ENCODE assay signal across 2 cellular contexts in the genomic region with DNA sequence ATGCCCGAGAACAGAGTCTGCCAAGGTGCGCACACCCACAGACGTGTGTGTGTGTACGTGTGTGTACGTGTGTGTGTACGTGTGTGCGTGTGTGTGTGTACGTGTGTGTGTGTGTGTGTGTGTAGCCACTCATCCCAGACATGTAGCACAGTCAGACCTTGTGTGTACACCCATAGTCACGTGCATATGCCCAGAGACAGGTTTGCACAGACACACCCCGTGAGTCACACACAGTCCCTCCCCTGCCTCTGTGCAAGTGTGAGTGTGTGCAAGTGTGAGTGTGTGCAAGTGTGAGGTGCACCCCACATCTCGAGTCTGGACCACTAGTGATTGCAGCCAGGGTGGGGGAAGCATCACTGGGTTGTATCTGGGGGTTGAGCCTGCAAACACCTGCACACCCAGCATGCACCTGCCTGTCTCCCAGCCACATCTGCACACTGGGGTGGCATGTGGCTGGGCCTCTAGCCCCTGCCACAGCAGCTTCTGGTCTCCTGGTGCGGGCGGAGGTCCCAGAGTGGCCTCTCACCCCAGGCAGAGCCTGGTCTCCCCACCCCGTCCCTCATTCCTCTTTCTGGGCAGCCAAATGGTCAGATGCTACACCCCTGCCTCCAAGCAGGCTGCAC.
TF ChIP-seq lines count a peak whose summit lies in the region.

No MANE protein-coding gene starts in this region.

TF ChIP-seq in A549, 52 proteins besides CTCF, POLR2A, EP300 and RAD21:
- TF ChIP-seq JUNB (IDR thresholded peaks at IDR 0.05): no peak
- TF ChIP-seq ZSCAN20 (CRISPR knock-in tag; IDR thresholded peaks at IDR 0.05): peak; percentile 68
- peak; percentile 9; the same call in 1 of the 2 replicates for TF ChIP-seq ATOH8 (CRISPR knock-in tag; IDR thresholded peaks at IDR 0.05; ENCODE audit: low read depth)
- no peak for TF ChIP-seq ZC3H11A (IDR thresholded peaks at IDR 0.05)
- no peak for TF ChIP-seq JUN (IDR thresholded peaks at IDR 0.05)
- TF ChIP-seq POLR2AphosphoS2 (conservative IDR thresholded peaks at IDR 0.05; ENCODE audit: low read length): no peak
- TF ChIP-seq, protein P1, sequence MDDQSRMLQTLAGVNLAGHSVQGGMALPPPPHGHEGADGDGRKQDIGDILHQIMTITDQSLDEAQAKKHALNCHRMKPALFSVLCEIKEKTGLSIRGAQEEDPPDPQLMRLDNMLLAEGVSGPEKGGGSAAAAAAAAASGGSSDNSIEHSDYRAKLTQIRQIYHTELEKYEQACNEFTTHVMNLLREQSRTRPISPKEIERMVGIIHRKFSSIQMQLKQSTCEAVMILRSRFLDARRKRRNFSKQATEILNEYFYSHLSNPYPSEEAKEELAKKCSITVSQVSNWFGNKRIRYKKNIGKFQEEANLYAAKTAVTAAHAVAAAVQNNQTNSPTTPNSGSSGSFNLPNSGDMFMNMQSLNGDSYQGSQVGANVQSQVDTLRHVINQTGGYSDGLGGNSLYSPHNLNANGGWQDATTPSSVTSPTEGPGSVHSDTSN (IDR thresholded peaks at IDR 0.05): no peak
- TF ChIP-seq RARB (CRISPR knock-in tag; IDR thresholded peaks at IDR 0.05): no peak
- no peak for TF ChIP-seq FOSL2 (IDR thresholded peaks at IDR 0.05)
- peak; percentile 65 for TF ChIP-seq FOSL2 (CRISPR knock-in tag; IDR thresholded peaks at IDR 0.05)
- no peak for TF ChIP-seq RNF2 (IDR thresholded peaks at IDR 0.05; ENCODE audit: borderline replicate concordance, low read depth)
- peak; percentile 53 for TF ChIP-seq BHLHE40 (IDR thresholded peaks at IDR 0.05; ENCODE audit: low read depth, low read length)
- no peak for TF ChIP-seq MAFK (IDR thresholded peaks at IDR 0.05; ENCODE audit: partially characterized antibody)
- TF ChIP-seq SREBF2 (IDR thresholded peaks at IDR 0.05): no peak
- TF ChIP-seq EHF (CRISPR knock-in tag; IDR thresholded peaks at IDR 0.05): peak; percentile 16; the same call in 1 of the 2 replicates
- TF ChIP-seq, protein P2, sequence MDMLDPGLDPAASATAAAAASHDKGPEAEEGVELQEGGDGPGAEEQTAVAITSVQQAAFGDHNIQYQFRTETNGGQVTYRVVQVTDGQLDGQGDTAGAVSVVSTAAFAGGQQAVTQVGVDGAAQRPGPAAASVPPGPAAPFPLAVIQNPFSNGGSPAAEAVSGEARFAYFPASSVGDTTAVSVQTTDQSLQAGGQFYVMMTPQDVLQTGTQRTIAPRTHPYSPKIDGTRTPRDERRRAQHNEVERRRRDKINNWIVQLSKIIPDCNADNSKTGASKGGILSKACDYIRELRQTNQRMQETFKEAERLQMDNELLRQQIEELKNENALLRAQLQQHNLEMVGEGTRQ (IDR thresholded peaks at IDR 0.05): peak; percentile 46; the same call in 1 of the 2 replicates
- TF ChIP-seq KDM5A (IDR thresholded peaks at IDR 0.05): no peak
- no peak for TF ChIP-seq CBX8 (IDR thresholded peaks at IDR 0.05)
- TF ChIP-seq, protein P3, sequence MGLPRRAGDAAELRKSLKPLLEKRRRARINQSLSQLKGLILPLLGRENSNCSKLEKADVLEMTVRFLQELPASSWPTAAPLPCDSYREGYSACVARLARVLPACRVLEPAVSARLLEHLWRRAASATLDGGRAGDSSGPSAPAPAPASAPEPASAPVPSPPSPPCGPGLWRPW (IDR thresholded peaks at IDR 0.05): no peak
- TF ChIP-seq TFCP2L1 (CRISPR knock-in tag; IDR thresholded peaks at IDR 0.05): peak; percentile 52; the same call in 1 of the 2 replicates
- no peak for TF ChIP-seq KDM1A (IDR thresholded peaks at IDR 0.05; ENCODE audit: low read depth)
- no peak for TF ChIP-seq CHD4 (IDR thresholded peaks at IDR 0.05; ENCODE audit: borderline replicate concordance)
- TF ChIP-seq HDAC2 (IDR thresholded peaks at IDR 0.05): no peak
- no peak for TF ChIP-seq ZFP36 (IDR thresholded peaks at IDR 0.05; ENCODE audit: borderline replicate concordance, partially characterized antibody)
- TF ChIP-seq MYC (IDR thresholded peaks at IDR 0.05; ENCODE audit: borderline replicate concordance, low read length): no peak
- TF ChIP-seq HOXB5 (CRISPR knock-in tag; IDR thresholded peaks at IDR 0.05): no peak
- TF ChIP-seq REST (IDR thresholded peaks at IDR 0.05): no peak
- no peak for TF ChIP-seq GATA3 (IDR thresholded peaks at IDR 0.05; ENCODE audit: borderline replicate concordance)
- TF ChIP-seq MAZ (IDR thresholded peaks at IDR 0.05; ENCODE audit: borderline replicate concordance, low read depth, low read length): no peak; the same call in 1 of the 2 replicates
TF ChIP-seq in A549: peak in this region for 7.

TF ChIP-seq in IMR-90, 13 proteins besides CTCF, POLR2A, EP300 and RAD21:
- TF ChIP-seq BHLHE40 (IDR thresholded peaks at IDR 0.05; ENCODE audit: low read depth, low read length) (0 out of 2 replicates have a peak, but pooled peaks have one; percentile 24), MAZ (IDR thresholded peaks at IDR 0.05; ENCODE audit: borderline replicate concordance, low read depth, low read length) (no peak)
TF ChIP-seq in IMR-90: peak in this region for 1.
